ENCODE assay signal across 17 cellular contexts in the genomic region with DNA sequence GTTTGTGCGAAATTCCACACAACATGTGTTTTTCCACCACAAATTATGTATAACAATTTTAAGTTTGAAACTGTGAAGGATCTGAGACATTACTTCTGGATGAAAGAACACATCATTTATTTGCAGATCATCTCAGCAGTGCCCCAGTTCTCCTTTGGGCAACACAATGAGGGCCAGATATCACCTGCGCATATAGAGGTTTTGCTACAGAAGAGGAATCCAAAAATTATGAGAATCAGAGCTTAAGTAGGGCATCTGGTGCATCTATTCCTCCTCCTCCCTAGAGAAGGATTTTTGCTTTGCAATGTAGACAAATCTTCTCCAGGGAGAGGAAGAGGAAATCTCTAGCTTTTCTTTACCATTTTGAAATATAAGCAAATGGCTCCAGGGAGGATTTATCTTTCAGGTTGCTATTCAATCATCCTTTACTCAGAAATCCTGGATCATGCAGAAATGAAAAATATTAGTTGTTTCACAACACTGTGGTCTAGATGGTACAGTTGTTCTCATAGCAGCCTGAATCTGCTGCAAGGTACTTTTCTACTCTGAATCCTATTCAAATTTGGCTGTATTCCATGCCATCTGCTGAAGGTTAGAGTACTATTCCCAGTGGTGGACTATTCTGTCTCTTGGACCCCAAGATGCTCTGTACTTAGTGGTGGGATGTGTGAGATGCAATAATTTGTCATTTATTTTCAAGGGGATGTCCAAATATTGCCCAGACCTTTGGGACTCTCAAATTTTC.
A peak's percentile ranks its signal among the peaks of the same experiment; 100 is the strongest.
DNase-seq lines count a peak whose midpoint lies in the region; ATAC-seq lines count a peak whose summit lies in the region.
"Had no signal": no experiment of that assay in that cellular context is flagged by ENCODE, and none has a peak within 500 bp of the region (broad histone marks: within the 10 kb centered on the region; RNA-seq: fewer than 3 reads in every experiment).

No MANE protein-coding gene starts in this region.

- in situ Hi-C loops in ACHN (cut with HindIII; ENCODE audit: low pct_ligation_motif_present, low pct_unique_long_range_greater_than_20kb, low sequenced_read_pairs) = no loop called here

- no peak for ATAC-seq in GM21737 (IDR thresholded peaks at IDR 0.05; ENCODE audit: unreplicated experiment)
- ATAC-seq: Right ventricle myocardium inferior had no signal

- DNase-seq in NCI-H1092 (lab: John Stamatoyannopoulos, UW) (peak; percentile 16), NCI-H446 treated with DMSO at 0.1 percent for 48 hours (lab: John Stamatoyannopoulos, UW) (peak; percentile 66), cerebellar cortex (ENCODE audit: low spot score) (peak; percentile 73), superior temporal gyrus (ENCODE audit: extremely low spot score) (peak; percentile 39), UCSD-AML1 (lab: John Stamatoyannopoulos, UW; ENCODE audit: unreplicated experiment) (no peak), ACHN (no peak), NCI-H1436 (lab: John Stamatoyannopoulos, UW) (no peak)
- DNase-seq: CD8-positive, alpha-beta memory T cell; GDM1; GM23248; NCI-H1436 treated with DMSO at 0.1 percent for 48 hours; NCI-H2081 treated with DMSO at 0.1 percent for 48 hours; NCI-H2227 treated with DMSO at 0.1 percent for 48 hours; NCI-H526; NK-92 treated with Interleukin-12 subunit alpha and Interleukin-12 subunit beta, amount 100 ng/mL, for 24 hours had no signal

Comparison
In these comparisons a context has a peak if more than half of its experiments do, and no peak if none do; other contexts are left out.
1. DNase-seq: peak in NCI-H1092 (single experiment), NCI-H446 treated with DMSO at 0.1 percent for 48 hours (single experiment), cerebellar cortex (single experiment) and superior temporal gyrus (single experiment); none in UCSD-AML1 (single experiment), ACHN (single experiment) and NCI-H1436 (single experiment).